8 cellular contexts compared by ENCODE assay signal in genomic region chr5:59769041-59769360, GRCh38.
DNase-seq lines count a peak whose midpoint lies in the region; ATAC-seq and TF ChIP-seq lines count a peak whose summit lies in the region.

No MANE protein-coding gene starts in this region.

- peak overlapping the region; percentile 97 for H3K4me3 Mint-ChIP-seq in Calu3 (ENCODE audit: low read depth, unreplicated experiment)

- no peaks in the 10 kb centered on the region for H3K9me3 Mint-ChIP-seq in Calu3 (ENCODE audit: low read depth, unreplicated experiment)

- DNase-seq in Calu3, result no peak
- DNase-seq in Panc1 (ENCODE audit: low read depth, low spot score), result no peak
- DNase-seq in fibroblast of mammary gland (ENCODE audit: low read depth), result peak; percentile 63
- DNase-seq in prostate gland (ENCODE audit: low spot score), result no peak
- DNase-seq in middle frontal gyrus (ENCODE audit: extremely low spot score, low spot score), result no peak
- no peak for DNase-seq in NCI-H1417 treated with DMSO at 0.1 percent for 48 hours (lab: John Stamatoyannopoulos, UW)
- DNase-seq in GM10248 (ENCODE audit: extremely low spot score), result no peak

- no TSS peak for BruUV-seq in Calu3 (replicated peaks; lab: Mats Ljungman, UMichigan)
- BruUV-seq in Panc1 (replicated peaks; lab: Mats Ljungman, UMichigan), result no TSS peak

- intact Hi-C loops in Calu3 (cut with micrococcal nuclease; ENCODE audit: unreplicated experiment), result no loop called here
- intact Hi-C loops in Panc1 (cut with micrococcal nuclease; ENCODE audit: unreplicated experiment), result no loop called here
- intact Hi-C loops in prostate gland (cut with DNase I), result no loop called here

- H3K27ac Mint-ChIP-seq in Calu3 (ENCODE audit: unreplicated experiment), result peak overlapping the region; percentile 87

- in situ Hi-C loops in Panc1 (cut with HindIII; ENCODE audit: low pct_unique_long_range_greater_than_20kb, low sequenced_read_pairs), result no loop called here

- H3K9me3 ChIP-seq in Panc1 (ENCODE audit: control insufficient read depth, insufficient read depth, low read depth, low read length) (no peaks in the 10 kb centered on the region), prostate gland (no peaks in the 10 kb centered on the region)

- peak overlapping the region; percentile 38 to 83 for H3K4me3 ChIP-seq in Panc1 (ENCODE audit: low read depth in 2 of 2, low read length in 2 of 2)
- H3K4me3 ChIP-seq in fibroblast of mammary gland (ENCODE audit: control insufficient read depth, low read depth, low read length), result peak overlapping the region; percentile 48
- peak overlapping the region; percentile 45 to 50 for H3K4me3 ChIP-seq in prostate gland

- CTCF ChIA-PET in Calu3 (lab: Charles Lee), result interaction anchor here (0.7 to 1.4 kb wide), 3 partner anchors 10 to 1857 kb away, joined by 3 to 4 read pairs (median 4); no protein-coding TSS in a partner anchor
- CTCF ChIA-PET in Panc1 (lab: Charles Lee), result interaction anchor here (0.6 kb wide), 1 partner anchor 226 kb away, joined by 3 read pairs; no protein-coding TSS in a partner anchor
- CTCF ChIA-PET in GM10248 (lab: Yijun Ruan, JAX), result interaction anchor here (0.9 kb wide), 2 partner anchors 15 to 30 kb away, joined by 3 read pairs; no protein-coding TSS in a partner anchor

- H3K4me1 ChIP-seq in Panc1 (ENCODE audit: control insufficient read depth, insufficient read depth, low read length), result peaks cover 3% of the 10 kb centered on the region; the same call in 1 of the 2 replicates
- peaks cover 2% of the 10 kb centered on the region for H3K4me1 ChIP-seq in prostate gland (replicated peaks)

- no peaks in the 10 kb centered on the region for H3K27me3 Mint-ChIP-seq in Calu3 (ENCODE audit: unreplicated experiment)

- H3K27me3 ChIP-seq in Panc1 (ENCODE audit: control insufficient read depth, insufficient read depth, low read length) (peaks cover 27% of the 10 kb centered on the region), prostate gland (replicated peaks; ENCODE audit: insufficient read depth) (no peaks in the 10 kb centered on the region)

- peaks cover 23% of the 10 kb centered on the region for H3K36me3 Mint-ChIP-seq in Calu3 (ENCODE audit: insufficient read depth, unreplicated experiment)

- POLR2A ChIA-PET in Panc1 (lab: Charles Lee) (no interaction called here), GM10248 (lab: Yijun Ruan, JAX) (no interaction called here)

- ATAC-seq in Panc1 (no peak), GM21381 (IDR thresholded peaks at IDR 0.05; ENCODE audit: unreplicated experiment) (no peak)

- H3K4me1 Mint-ChIP-seq in Calu3 (ENCODE audit: low read depth, unreplicated experiment), result peaks cover 65% of the 10 kb centered on the region

- TF ChIP-seq CTCF in Calu3 (IDR thresholded peaks at IDR 0.05; ENCODE audit: unreplicated experiment), result no peak
- no peak for TF ChIP-seq CTCF in Panc1 (IDR thresholded peaks at IDR 0.05)
- TF ChIP-seq CTCF in fibroblast of mammary gland (conservative IDR thresholded peaks at IDR 0.05; ENCODE audit: control insufficient read depth, insufficient read depth, low read depth, low read length), result no peak
- TF ChIP-seq CTCF in prostate gland (IDR thresholded peaks at IDR 0.05), result no peak
- no peak for TF ChIP-seq CTCF in GM10248 (IDR thresholded peaks at IDR 0.05; ENCODE audit: control extremely low read depth, extremely low read depth, low read depth, missing control alignments)

- no peaks in the 10 kb centered on the region for H3K36me3 ChIP-seq in Panc1 (ENCODE audit: control insufficient read depth, insufficient read depth, low read length)
- no peaks in the 10 kb centered on the region for H3K36me3 ChIP-seq in prostate gland

- WGBS in prostate gland, result 19% methylated on average over 1 of the region's 1 CpG

- no peak overlapping the region for H3K27ac ChIP-seq in Panc1 (ENCODE audit: low read length)
- H3K27ac ChIP-seq in prostate gland, result peak overlapping the region; percentile 71 to 76

- TF ChIP-seq POLR2A in prostate gland (IDR thresholded peaks at IDR 0.05), result no peak
